8 cellular contexts compared by ENCODE assay signal in genomic region chr21:33127154-33127893, GRCh38. TPM values are rescaled to one million over a fixed set of nuclear protein-coding genes. Genes with fewer than 3 reads are reported as not detected.
A peak's percentile ranks its signal among the peaks of the same experiment; 100 is the strongest.
DNase-seq lines count a peak whose midpoint lies in the region; ATAC-seq and TF ChIP-seq lines count a peak whose summit lies in the region.

No MANE protein-coding gene starts in this region.

- H3K36me3 ChIP-seq in GM23248 (ENCODE audit: low read depth): no peaks in the 10 kb centered on the region
- no peaks in the 10 kb centered on the region for H3K36me3 ChIP-seq in lower lobe of right lung

- peaks cover 49% of the 10 kb centered on the region for H3K27me3 ChIP-seq in GM23248 (replicated peaks; ENCODE audit: insufficient read depth)
- peaks cover 7% of the 10 kb centered on the region for H3K27me3 ChIP-seq in lower lobe of right lung (ENCODE audit: low read depth)

- no peaks in the 10 kb centered on the region for H3K9me2 ChIP-seq in GM23248 (ENCODE audit: insufficient read depth)

- no peaks in the 10 kb centered on the region for H3K4me1 ChIP-seq in GM23248 (ENCODE audit: insufficient read depth)
- H3K4me1 ChIP-seq in lower lobe of right lung: peaks cover 6% of the 10 kb centered on the region

- peak; percentile 89 to 94 for ATAC-seq in lower lobe of right lung
- no peak for ATAC-seq in GM18867 (IDR thresholded peaks at IDR 0.05; ENCODE audit: unreplicated experiment)

- H4K20me1 ChIP-seq in GM23248 (ENCODE audit: insufficient read depth): no peaks in the 10 kb centered on the region

- H2AFZ ChIP-seq in GM23248: peak overlapping the region; percentile 62

- DNase-seq in CD1c-positive myeloid dendritic cell (ENCODE audit: extremely low spot score): peak; percentile 88
- DNase-seq in GM23248: peak; percentile 76
- DNase-seq in NCI-H2227 treated with DMSO at 0.1 percent for 48 hours (lab: John Stamatoyannopoulos, UW): peak; percentile 34
- DNase-seq in activated CD4-positive, alpha-beta T cell treated with anti-CD3 and anti-CD28 coated beads, Interleukin-2, amount 50 U/mL, for 48 hours: peak; percentile 69 to 76
- DNase-seq in ecto neural progenitor cell (ENCODE audit: low spot score): peak; percentile 87
- DNase-seq in lower lobe of right lung: peak; percentile 63
- peak; percentile 31 to 55 (median 37) for DNase-seq in stimulated activated CD4-positive, alpha-beta T cell treated with anti-CD3 and anti-CD28 coated beads, TNF-alpha, amount 100 ng/mL, for 24 hours (ENCODE audit: low read depth in 3 of 3)

- WGBS in GM23248 (ENCODE audit: low coverage in 1 of 2, low lambda C conversion rate in 2 of 2, missing lambda C conversion rate in 2 of 2), 2 experiments: 4% methylated on average over 18 of the region's 18 CpGs

- peak overlapping the region; percentile 88 for H3K4me2 ChIP-seq in GM23248 (ENCODE audit: unreplicated experiment)

- in situ Hi-C loops in GM23248 (cut with MboI): no loop called here

- H3K79me2 ChIP-seq in GM23248 (ENCODE audit: insufficient read depth): no peaks in the 10 kb centered on the region

- H3K27ac ChIP-seq in GM23248: no peak overlapping the region
- H3K27ac ChIP-seq in lower lobe of right lung: no peak overlapping the region

- H3K4me3 ChIP-seq in GM23248 (peak overlapping the region; percentile 67), lower lobe of right lung (peak overlapping the region; percentile 28)

- H3F3A ChIP-seq in GM23248 (ENCODE audit: insufficient read depth): no peaks in the 10 kb centered on the region

- intact Hi-C loops in lower lobe of right lung (cut with DNase I): no loop called here

- TF ChIP-seq CTCF in lower lobe of right lung (IDR thresholded peaks at IDR 0.05): peak; percentile 71

- H3K9me3 ChIP-seq in GM23248 (ENCODE audit: low read depth) (no peaks in the 10 kb centered on the region), lower lobe of right lung (no peaks in the 10 kb centered on the region)

- H3K9ac ChIP-seq in GM23248: no peak overlapping the region

RNA-seq across cellular contexts. Expression of gene OLIG1, which starts 57.4 kb away (rescaled TPM):
- total RNA-seq in GM23248 (2014; rRNA removed; shearing (Covaris generic)): not detected in 2 replicates
- not detected in 2 replicates for polyA plus RNA-seq in GM23248 (2016; fragmentation: Nextera tagmentation; extraction: Ambion mirVana)
- 0.59 TPM for total RNA-seq in lower lobe of right lung

Comparison
In these comparisons a context has a peak if more than half of its experiments do, and no peak if none do; other contexts are left out.
1. DNase-seq: peak in every context shown above with its lines; median percentile 88 in CD1c-positive myeloid dendritic cell; 87 in ecto neural progenitor cell; 76 in GM23248; 72 in activated CD4-positive, alpha-beta T cell treated with anti-CD3 and anti-CD28 coated beads, Interleukin-2, amount 50 U/mL, for 48 hours; 63 in lower lobe of right lung; 37 in stimulated activated CD4-positive, alpha-beta T cell treated with anti-CD3 and anti-CD28 coated beads, TNF-alpha, amount 100 ng/mL, for 24 hours; 34 in NCI-H2227 treated with DMSO at 0.1 percent for 48 hours.